Comparison of ENCODE assay signal across 16 cellular contexts in genomic region chr1:20950689-20951088, GRCh38.
DNase-seq lines count a peak whose midpoint lies in the region; ATAC-seq and TF ChIP-seq lines count a peak whose summit lies in the region.
"Had no signal": no experiment of that assay in that cellular context is flagged by ENCODE, and none has a peak within 500 bp of the region (broad histone marks: within the 10 kb centered on the region; RNA-seq: fewer than 3 reads in every experiment).

No MANE protein-coding gene starts in this region.

- H3K9me2 ChIP-seq in GM23338 (ENCODE audit: insufficient read depth): no peaks in the 10 kb centered on the region

- H3K36me3 ChIP-seq in GM23338 (ENCODE audit: insufficient read depth): no peaks in the 10 kb centered on the region
- H3K36me3 ChIP-seq: BE2C, SJSA1 had no signal

- H3K4me3 Mint-ChIP-seq in GM23338 (no peak overlapping the region), brain (no peak overlapping the region), nephron progenitor cell (no peak overlapping the region)
- H3K4me3 Mint-ChIP-seq: CD8-positive, alpha-beta T cell; H9 had no signal

- H3K79me2 ChIP-seq in GM23338 (replicated peaks; ENCODE audit: insufficient read depth): no peaks in the 10 kb centered on the region

- ATAC-seq in GM23338: no peak
- ATAC-seq: CD8-positive, alpha-beta T cell; Panc1 had no signal

- H3K4me1 Mint-ChIP-seq in GM23338 (peaks cover 26% of the 10 kb centered on the region), brain (peaks cover 21% of the 10 kb centered on the region), nephron progenitor cell (peaks cover 16% of the 10 kb centered on the region)

- H4K20me1 ChIP-seq in GM23338 (replicated peaks; ENCODE audit: insufficient read depth): no peaks in the 10 kb centered on the region

- TF ChIP-seq CTCF in GM23338 (conservative IDR thresholded peaks at IDR 0.05; ENCODE audit: low read depth in 2 of 2): no peak
- no peak for TF ChIP-seq CTCF in brain (conservative IDR thresholded peaks at IDR 0.05)
- TF ChIP-seq CTCF in fibroblast of mammary gland (conservative IDR thresholded peaks at IDR 0.05; ENCODE audit: control insufficient read depth, insufficient read depth, low read depth, low read length): no peak
- TF ChIP-seq CTCF in nephron progenitor cell (IDR thresholded peaks at IDR 0.05): no peak
- no peak for TF ChIP-seq CTCF in GM13976 (IDR thresholded peaks at IDR 0.05; ENCODE audit: borderline replicate concordance, control extremely low read depth, extremely low read depth, insufficient read depth, missing control alignments)

- H3K36me3 Mint-ChIP-seq in GM23338 (ENCODE audit: low read depth) (peaks cover 6% of the 10 kb centered on the region; the same call in 2 of the 3 replicates), brain (peaks cover 23% of the 10 kb centered on the region), nephron progenitor cell (ENCODE audit: low read depth) (peaks cover 32% of the 10 kb centered on the region)

- no peak overlapping the region for H3K27ac ChIP-seq in GM23338 (ENCODE audit: low read depth)
- H3K27ac ChIP-seq: SJSA1 had no signal

- no peak overlapping the region for H2AFZ ChIP-seq in GM23338

- no peak overlapping the region for H3K4me3 ChIP-seq in GM23338
- H3K4me3 ChIP-seq in fibroblast of mammary gland (ENCODE audit: control insufficient read depth, low read depth, low read length): no peak overlapping the region
- H3K4me3 ChIP-seq: SJSA1 had no signal

- DNase-seq in GM23338 (ENCODE audit: low spot score) (no peak), fibroblast of mammary gland (ENCODE audit: low read depth) (peak; percentile 13), nephron progenitor cell (no peak), GM13976 (ENCODE audit: low spot score) (no peak), GM03348 (ENCODE audit: low spot score) (no peak), iPS-NIHi7 (ENCODE audit: extremely low spot score) (no peak), NCI-H2171 (lab: John Stamatoyannopoulos, UW) (no peak)
- DNase-seq: BE2C; CD8-positive, alpha-beta T cell; DMS53; EL; H9; NCI-H1105 had no signal

- H3K27me3 ChIP-seq in GM23338 (ENCODE audit: insufficient read depth): no peaks in the 10 kb centered on the region
- H3K27me3 ChIP-seq: BE2C, SJSA1 had no signal

- no peak overlapping the region for H3K4me2 ChIP-seq in GM23338

- no peaks in the 10 kb centered on the region for H3F3A ChIP-seq in GM23338 (replicated peaks; ENCODE audit: low read depth)

- H3K9me3 Mint-ChIP-seq in GM23338: no peaks in the 10 kb centered on the region
- H3K9me3 Mint-ChIP-seq in brain: no peaks in the 10 kb centered on the region
- no peaks in the 10 kb centered on the region for H3K9me3 Mint-ChIP-seq in nephron progenitor cell
- H3K9me3 Mint-ChIP-seq: CD8-positive, alpha-beta T cell; H9 had no signal

- in situ Hi-C loops in GM13976 (cut with MboI; ENCODE audit: low sequenced_read_pairs, unreplicated experiment): no loop called here

- H3K27ac Mint-ChIP-seq in GM23338: 0 out of 2 replicates have a peak overlapping the region, but pooled peaks have one; percentile 42
- peak overlapping the region in 3 of 5 experiments; percentile 1 to 30 (median 2) for H3K27ac Mint-ChIP-seq in brain
- peak overlapping the region; percentile 4 for H3K27ac Mint-ChIP-seq in nephron progenitor cell
- H3K27ac Mint-ChIP-seq: CD8-positive, alpha-beta T cell had no signal

- H3K27me3 Mint-ChIP-seq in GM23338 (ENCODE audit: insufficient read depth, low read depth, poor library complexity): peaks cover 3% of the 10 kb centered on the region
- H3K27me3 Mint-ChIP-seq in brain: no peaks in the 10 kb centered on the region
- H3K27me3 Mint-ChIP-seq in nephron progenitor cell (ENCODE audit: low read depth, poor library complexity): no peaks in the 10 kb centered on the region

- peaks cover 28% of the 10 kb centered on the region for H3K4me1 ChIP-seq in GM23338 (ENCODE audit: insufficient read depth)
- H3K4me1 ChIP-seq: BE2C, SJSA1 had no signal

TF ChIP-seq in GM23338, 12 proteins besides CTCF, POLR2A, EP300 and RAD21 (continues in another document):
- TF ChIP-seq ZNF462 (CRISPR knock-in tag; IDR thresholded peaks at IDR 0.05) (no peak), CREB1 (CRISPR knock-in tag; IDR thresholded peaks at IDR 0.05; ENCODE audit: low read depth) (no peak), NANOG (IDR thresholded peaks at IDR 0.05; ENCODE audit: borderline replicate concordance) (no peak), STAT1 (IDR thresholded peaks at IDR 0.05; ENCODE audit: unreplicated experiment) (no peak), ZNF114 (CRISPR knock-in tag; IDR thresholded peaks at IDR 0.05) (no peak), POLR2AphosphoS5 (IDR thresholded peaks at IDR 0.05; ENCODE audit: low read depth) (no peak), ETS1 (IDR thresholded peaks at IDR 0.05) (no peak)
